ENCODE assay signal across 12 cellular contexts in the genomic region with DNA sequence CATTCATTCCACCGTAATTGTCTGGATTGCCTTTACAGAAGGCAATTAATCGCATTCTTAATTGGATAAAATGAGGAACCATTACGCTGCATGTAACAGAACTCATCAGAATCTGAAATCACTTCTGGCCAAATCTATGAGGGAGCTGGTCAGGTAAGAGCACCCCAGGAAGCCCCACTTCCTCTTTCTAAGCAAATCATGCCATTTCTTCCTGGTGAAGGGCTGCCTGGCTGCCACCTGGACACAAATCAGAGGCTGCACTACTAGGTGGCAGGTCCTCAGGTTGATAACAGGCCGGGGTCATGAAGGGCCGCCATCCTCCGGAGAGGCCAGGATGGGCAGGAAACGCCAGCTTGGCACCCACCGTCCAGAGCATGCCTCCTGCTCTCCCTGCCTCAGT.
DNase-seq lines count a peak whose midpoint lies in the region; ATAC-seq, FAIRE-seq and TF ChIP-seq lines count a peak whose summit lies in the region.
"Had no signal": no experiment of that assay in that cellular context is flagged by ENCODE, and none has a peak within 500 bp of the region (broad histone marks: within the 10 kb centered on the region; RNA-seq: fewer than 3 reads in every experiment).

No MANE protein-coding gene starts in this region.

- no peaks in the 10 kb centered on the region for H3K36me3 ChIP-seq in colonic mucosa
- H3K36me3 ChIP-seq in mammary epithelial cell (ENCODE audit: insufficient read depth, low read length): peaks cover under 1% of the 10 kb centered on the region
- H3K36me3 ChIP-seq: neural progenitor cell had no signal

- H3K4me3 ChIP-seq in colonic mucosa (no peak overlapping the region), mammary epithelial cell (replicated peaks in 1 of 3; ENCODE audit: insufficient read depth in 1 of 3, low read depth in 2 of 3, low read length in 3 of 3) (no peak overlapping the region)
- H3K4me3 ChIP-seq: neural progenitor cell had no signal

- in situ Hi-C loops in mammary epithelial cell (cut with MboI; ENCODE audit: low sequenced_read_pairs in 2 of 2): no loop called here

- FAIRE-seq in GM12892 (lab: Jason Lieb, UNC): peak; percentile 60
- FAIRE-seq: keratinocyte had no signal

- no peaks in the 10 kb centered on the region for H3K4me1 ChIP-seq in colonic mucosa
- no peaks in the 10 kb centered on the region for H3K4me1 ChIP-seq in mammary epithelial cell (ENCODE audit: insufficient read depth, low read length)

- peaks cover 13% of the 10 kb centered on the region for H3K36me3 Mint-ChIP-seq in stimulated activated memory B cell treated with anti-CD40 and anti-IgM and Interleukin-4, amounts not matched to agents 10 μg/mL and 1 μg/mL and 100 μg/mL, for 72 hours

- DNase-seq in GM12892 (ENCODE audit: insufficient read length): peak; percentile 56
- no peak for DNase-seq in colonic mucosa
- DNase-seq in T-helper 1 cell: no peak
- no peak for DNase-seq in posterior vena cava (ENCODE audit: low spot score)
- no peak for DNase-seq in mammary epithelial cell
- DNase-seq: activated CD4-positive, CD25-positive, alpha-beta regulatory T cell; SHP77 treated with DMSO at 0.1 percent for 48 hours had no signal

- no peaks in the 10 kb centered on the region for H3K9me3 Mint-ChIP-seq in stimulated activated memory B cell treated with anti-CD40 and anti-IgM and Interleukin-4, amounts not matched to agents 10 μg/mL and 1 μg/mL and 100 μg/mL, for 72 hours
- H3K9me3 Mint-ChIP-seq: activated T-helper 2 cell treated with anti-CD3 and anti-CD28 coated beads, Interferon-gamma antibody, Interleukin-2, Interleukin-4, amounts not matched to agents 10 μg/mL and 5 μg/mL and 100 μg/mL, durations not matched to agents 14 hours and 24 hours and 36 hours; neural progenitor cell had no signal

- no TSS peak for BruUV-seq in mammary epithelial cell (replicated peaks; lab: Mats Ljungman, UMichigan)

- H3K9ac ChIP-seq in colonic mucosa (ENCODE audit: low read depth in 2 of 2, low read length in 2 of 2): no peak overlapping the region
- no peak overlapping the region for H3K9ac ChIP-seq in mammary epithelial cell (ENCODE audit: insufficient read depth, low read length)
- H3K9ac ChIP-seq: neural progenitor cell had no signal

- TF ChIP-seq CTCF in colonic mucosa (IDR thresholded peaks at IDR 0.05) (no peak), mammary epithelial cell (conservative IDR thresholded peaks at IDR 0.05 in 1 of 2, IDR thresholded peaks at IDR 0.05 in 1 of 2; ENCODE audit: extremely low read depth in 1 of 2, insufficient read depth in 1 of 2, low read depth in 1 of 2, low read length in 2 of 2) (no peak)

- peaks cover 98% of the 10 kb centered on the region for H3K79me2 ChIP-seq in mammary epithelial cell (ENCODE audit: insufficient read depth, low read length)

- dilution Hi-C loops in mammary epithelial cell (cut with HindIII; ENCODE audit: low sequenced_read_pairs): loop anchor here (5.0 kb wide), 1 partner anchor 36 kb away; no protein-coding TSS in a partner anchor

- H3K9me3 ChIP-seq in colonic mucosa (no peaks in the 10 kb centered on the region), mammary epithelial cell (replicated peaks; ENCODE audit: insufficient read depth, low read length) (no peaks in the 10 kb centered on the region)

- intact Hi-C loops in colonic mucosa (cut with DNase I): no loop called here
- intact Hi-C loops in posterior vena cava (cut with DNase I): no loop called here
- intact Hi-C loops in mammary epithelial cell (cut with micrococcal nuclease): no loop called here

- H3K27ac ChIP-seq in colonic mucosa: peak overlapping the region; percentile 32
- no peak overlapping the region for H3K27ac ChIP-seq in mammary epithelial cell (ENCODE audit: insufficient read depth, low read depth, low read length)
- H3K27ac ChIP-seq: neural progenitor cell had no signal

- H3K4me3 Mint-ChIP-seq in stimulated activated memory B cell treated with anti-CD40 and anti-IgM and Interleukin-4, amounts not matched to agents 10 μg/mL and 1 μg/mL and 100 μg/mL, for 72 hours: no peak overlapping the region
- H3K4me3 Mint-ChIP-seq: neural progenitor cell had no signal

- no peak overlapping the region for H2AFZ ChIP-seq in mammary epithelial cell (ENCODE audit: low read depth, low read length)
- H2AFZ ChIP-seq: neural progenitor cell had no signal

- H3K27ac Mint-ChIP-seq in stimulated activated memory B cell treated with anti-CD40 and anti-IgM and Interleukin-4, amounts not matched to agents 10 μg/mL and 1 μg/mL and 100 μg/mL, for 72 hours: peak overlapping the region; percentile 50
- H3K27ac Mint-ChIP-seq: activated T-helper 2 cell treated with anti-CD3 and anti-CD28 coated beads, Interferon-gamma antibody, Interleukin-2, Interleukin-4, amounts not matched to agents 10 μg/mL and 5 μg/mL and 100 μg/mL, durations not matched to agents 14 hours and 24 hours and 36 hours; neural progenitor cell had no signal

- H3K4me1 Mint-ChIP-seq in stimulated activated memory B cell treated with anti-CD40 and anti-IgM and Interleukin-4, amounts not matched to agents 10 μg/mL and 1 μg/mL and 100 μg/mL, for 72 hours: peaks cover 65% of the 10 kb centered on the region

- no peak overlapping the region for H3K4me2 ChIP-seq in mammary epithelial cell (ENCODE audit: insufficient read depth, low read depth, low read length)
- H3K4me2 ChIP-seq: neural progenitor cell had no signal

- peak; percentile 73 for ATAC-seq in GM21737 (IDR thresholded peaks at IDR 0.05; ENCODE audit: unreplicated experiment)
- peak; percentile 89 for ATAC-seq in stimulated activated memory B cell treated with anti-CD40 and anti-IgM and Interleukin-4, amounts not matched to agents 10 μg/mL and 1 μg/mL and 100 μg/mL, for 72 hours

- CTCF ChIA-PET in mammary epithelial cell (lab: Charles Lee; ENCODE audit: low non-redundant PET): no interaction called here

- H4K20me1 ChIP-seq in mammary epithelial cell (ENCODE audit: insufficient read depth, low read length): no peaks in the 10 kb centered on the region

- TF ChIP-seq POLR2A in GM12892 (IDR thresholded peaks at IDR 0.05; ENCODE audit: low read depth, low read length): no peak

- H3K27me3 ChIP-seq in colonic mucosa (no peaks in the 10 kb centered on the region), mammary epithelial cell (ENCODE audit: insufficient read depth, low read length) (no peaks in the 10 kb centered on the region)
- H3K27me3 ChIP-seq: neural progenitor cell had no signal

- H3K27me3 Mint-ChIP-seq in stimulated activated memory B cell treated with anti-CD40 and anti-IgM and Interleukin-4, amounts not matched to agents 10 μg/mL and 1 μg/mL and 100 μg/mL, for 72 hours: no peaks in the 10 kb centered on the region

- 81% methylated on average over 4 of the region's 8 CpGs for WGBS in mammary epithelial cell (ENCODE audit: low coverage, missing lambda C conversion rate)
